8 cellular contexts compared by ENCODE assay signal in genomic region chr6:137261393-137262154, GRCh38. TPM values are rescaled to one million over a fixed set of nuclear protein-coding genes. Genes with fewer than 3 reads are reported as not detected.
DNase-seq lines count a peak whose midpoint lies in the region; ATAC-seq lines count a peak whose summit lies in the region.

No MANE protein-coding gene starts in this region.

- ATAC-seq in HG03060 (IDR thresholded peaks at IDR 0.05; ENCODE audit: low read depth, unreplicated experiment) = peak; percentile 57

- H3K27ac ChIP-seq in caudate nucleus (ENCODE audit: low read depth, low read length) = no peak overlapping the region

- peak; percentile 29 for DNase-seq in Daoy (ENCODE audit: low read depth)
- DNase-seq in astrocyte of the hippocampus (ENCODE audit: low read depth, low spot score) = peak; percentile 77
- DNase-seq in lung microvascular endothelial cell (ENCODE audit: low read depth in 2 of 2) = peak; percentile 45 to 66
- DNase-seq in NK-92 treated with Interleukin-12 subunit alpha and Interleukin-12 subunit beta, amount 100 ng/mL, for 24 hours (lab: John Stamatoyannopoulos, UW) = no peak
- DNase-seq in caudate nucleus (lab: John Stamatoyannopoulos, UW) = no peak
- no peak for DNase-seq in NCI-H2029 treated with DMSO at 0.1 percent for 48 hours (lab: John Stamatoyannopoulos, UW)
- DNase-seq in activated CD4-positive, alpha-beta T cell treated with anti-CD3 and anti-CD28 coated beads, Interleukin-2, amount 50 U/mL, for 1 hour = no peak

RNA-seq across cellular contexts. Expression of gene IFNGR1, which starts 42.4 kb away (rescaled TPM):
- total RNA-seq in Daoy (2014; rRNA removed; shearing (Covaris generic)) = 31.1 and 35.1 TPM in 2 replicates
- total RNA-seq in lung microvascular endothelial cell = 49.7 and 70.4 TPM in 2 replicates

Comparison
In these comparisons a context has a peak if more than half of its experiments do, and no peak if none do; other contexts are left out.
1. DNase-seq: peak in Daoy (single experiment), astrocyte of the hippocampus (single experiment) and lung microvascular endothelial cell (2 of 2); none in NK-92 treated with Interleukin-12 subunit alpha and Interleukin-12 subunit beta, amount 100 ng/mL, for 24 hours (single experiment), caudate nucleus (0 of 61), NCI-H2029 treated with DMSO at 0.1 percent for 48 hours (single experiment) and activated CD4-positive, alpha-beta T cell treated with anti-CD3 and anti-CD28 coated beads, Interleukin-2, amount 50 U/mL, for 1 hour (single experiment).